24 cellular contexts compared by ENCODE assay signal in the genomic region with DNA sequence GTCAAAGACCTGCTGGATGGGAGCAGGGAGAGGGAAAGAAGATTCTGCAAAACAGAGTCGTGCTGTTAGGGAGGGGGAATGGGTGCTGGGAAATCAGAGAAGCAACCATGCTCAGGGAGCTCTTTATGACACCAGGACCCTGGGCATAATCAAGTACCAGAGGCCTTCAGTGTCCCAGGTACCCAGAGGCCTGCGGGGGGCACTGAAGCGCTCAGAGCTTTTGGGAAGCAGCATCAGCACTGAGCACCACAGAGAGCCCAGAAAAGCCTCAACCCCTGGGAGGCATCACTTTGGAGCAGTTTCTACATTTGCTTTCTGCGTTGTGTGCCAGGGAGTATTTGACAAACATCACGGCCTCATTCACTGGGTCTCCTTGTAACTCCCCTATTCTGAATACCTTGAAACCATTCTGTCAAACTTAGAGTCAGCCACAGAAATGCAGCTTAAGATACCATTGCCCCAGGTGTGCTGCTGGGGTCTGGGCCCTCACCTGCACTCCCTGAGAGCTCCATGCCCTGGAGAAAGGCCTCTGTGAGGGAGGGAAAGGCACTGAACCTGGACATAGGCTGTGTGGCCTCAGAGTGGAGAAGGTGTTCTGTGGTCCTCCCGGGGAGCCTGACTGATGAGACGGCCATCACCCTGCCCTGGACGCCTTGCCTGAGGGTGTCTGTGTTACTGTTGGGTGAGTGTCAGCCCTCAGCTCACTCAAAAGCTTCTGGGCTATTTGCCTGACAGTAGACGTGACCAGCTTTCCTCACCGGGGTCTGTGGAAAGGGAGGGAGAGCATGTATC. TPM values are rescaled to one million over a fixed set of nuclear protein-coding genes. Genes with fewer than 3 reads are reported as not detected.
"Had no signal": no experiment of that assay in that cellular context is flagged by ENCODE, and none has a peak within 500 bp of the region (broad histone marks: within the 10 kb centered on the region; RNA-seq: fewer than 3 reads in every experiment).

No MANE protein-coding gene starts in this region.

- DNase-seq: effector CD4-positive, alpha-beta T cell; foreskin fibroblast; gastrocnemius medialis; left cardiac atrium; left lung; natural killer cell; stimulated activated CD4-positive, alpha-beta T cell treated with anti-CD3 and anti-CD28 coated beads, Interleukin-12 subunit alpha, Interleukin-12 subunit beta, amount 100 ng/mL, for 4 hours; stimulated activated CD4-positive, alpha-beta T cell treated with anti-CD3 and anti-CD28 coated beads, Interleukin-1b, Interleukin-23, amount 100 ng/mL, for 48 hours; stimulated activated CD4-positive, alpha-beta T cell treated with anti-CD3 and anti-CD28 coated beads, Interleukin-4, amount 100 ng/mL, for 1 hour; stimulated activated CD8-positive, alpha-beta memory T cell treated with anti-CD3 and anti-CD28 coated beads, Interleukin-4, amount 100 ng/mL, for 48 hours; stimulated activated naive CD4-positive, alpha-beta T cell; stimulated activated naive CD8-positive, alpha-beta T cell treated with anti-CD3 and anti-CD28 coated beads, Interleukin-15, amount 100 ng/mL, for 72 hours; transverse colon; upper lobe of right lung had no signal

- H3K4me2 ChIP-seq: smooth muscle cell had no signal

- H2AFZ ChIP-seq: parathyroid adenoma had no signal

- H3K36me3 Mint-ChIP-seq: natural killer cell had no signal

- H3K9me3 ChIP-seq: gastrocnemius medialis, left lung, right lobe of liver, suprapubic skin, transverse colon, upper lobe of right lung, uterus had no signal

- H3K27me3 ChIP-seq: dorsolateral prefrontal cortex, gastrocnemius medialis, left lung, right lobe of liver, suprapubic skin, transverse colon, upper lobe of right lung, uterus had no signal

- H3K9ac ChIP-seq: parathyroid adenoma had no signal

- H3K4me3 Mint-ChIP-seq: natural killer cell; stimulated activated naive CD8-positive, alpha-beta T cell treated with anti-CD3 and anti-CD28 coated beads, Interleukin-15, amount 100 ng/mL, for 72 hours had no signal

- H3K4me1 Mint-ChIP-seq: natural killer cell; stimulated activated naive CD8-positive, alpha-beta T cell treated with anti-CD3 and anti-CD28 coated beads, Interleukin-15, amount 100 ng/mL, for 72 hours had no signal

- H3K27ac ChIP-seq: coronary artery, dorsolateral prefrontal cortex, epithelial cell of prostate, gastrocnemius medialis, left lung, parathyroid adenoma, right lobe of liver, suprapubic skin, transverse colon, upper lobe of right lung, uterus had no signal

- H3K4me3 ChIP-seq: coronary artery, dorsolateral prefrontal cortex, gastrocnemius medialis, left lung, right lobe of liver, smooth muscle cell, suprapubic skin, transverse colon, upper lobe of right lung, uterus had no signal

- H3K36me3 ChIP-seq: gastrocnemius medialis, left lung, right lobe of liver, transverse colon, upper lobe of right lung, uterus had no signal

- FAIRE-seq: islet of Langerhans had no signal

- H3K79me2 ChIP-seq: parathyroid adenoma had no signal

- H3K27ac Mint-ChIP-seq: natural killer cell; progenitor cell of endocrine pancreas; stimulated activated naive CD8-positive, alpha-beta T cell treated with anti-CD3 and anti-CD28 coated beads, Interleukin-15, amount 100 ng/mL, for 72 hours had no signal

- H3K9me3 Mint-ChIP-seq: natural killer cell; stimulated activated naive CD8-positive, alpha-beta T cell treated with anti-CD3 and anti-CD28 coated beads, Interleukin-15, amount 100 ng/mL, for 72 hours had no signal

- H3K4me1 ChIP-seq: left lung, right lobe of liver, upper lobe of right lung, uterus had no signal

RNA-seq across cellular contexts. Expression of gene CXCL12, which starts 37.1 kb away (rescaled TPM):
- total RNA-seq: natural killer cell had no signal
